1 cellular context compared by ENCODE assay signal in the genomic region with DNA sequence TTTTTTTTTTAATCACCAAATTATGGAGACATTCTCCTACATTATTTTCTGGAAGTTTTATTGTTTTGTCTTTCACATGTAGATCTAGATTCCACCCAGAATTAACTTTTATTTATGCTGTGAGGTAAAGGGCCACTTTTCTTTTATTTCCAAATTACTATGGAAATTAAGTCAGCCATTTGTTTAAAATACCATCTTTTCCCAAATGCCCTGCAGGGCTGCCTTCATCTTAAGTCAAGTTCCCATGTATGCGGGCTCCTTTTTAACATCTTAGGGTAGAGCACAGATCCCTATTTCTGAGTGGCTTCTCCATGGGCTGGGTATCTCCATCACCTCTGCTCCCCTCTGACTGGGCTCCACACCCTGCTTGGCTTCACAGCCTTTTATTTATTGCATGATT.
TF ChIP-seq lines count a peak whose summit lies in the region.

No MANE protein-coding gene starts in this region.

TF ChIP-seq in GM23338, 12 proteins besides CTCF, POLR2A, EP300 and RAD21 (continued from another document):
- TF ChIP-seq, protein P1, sequence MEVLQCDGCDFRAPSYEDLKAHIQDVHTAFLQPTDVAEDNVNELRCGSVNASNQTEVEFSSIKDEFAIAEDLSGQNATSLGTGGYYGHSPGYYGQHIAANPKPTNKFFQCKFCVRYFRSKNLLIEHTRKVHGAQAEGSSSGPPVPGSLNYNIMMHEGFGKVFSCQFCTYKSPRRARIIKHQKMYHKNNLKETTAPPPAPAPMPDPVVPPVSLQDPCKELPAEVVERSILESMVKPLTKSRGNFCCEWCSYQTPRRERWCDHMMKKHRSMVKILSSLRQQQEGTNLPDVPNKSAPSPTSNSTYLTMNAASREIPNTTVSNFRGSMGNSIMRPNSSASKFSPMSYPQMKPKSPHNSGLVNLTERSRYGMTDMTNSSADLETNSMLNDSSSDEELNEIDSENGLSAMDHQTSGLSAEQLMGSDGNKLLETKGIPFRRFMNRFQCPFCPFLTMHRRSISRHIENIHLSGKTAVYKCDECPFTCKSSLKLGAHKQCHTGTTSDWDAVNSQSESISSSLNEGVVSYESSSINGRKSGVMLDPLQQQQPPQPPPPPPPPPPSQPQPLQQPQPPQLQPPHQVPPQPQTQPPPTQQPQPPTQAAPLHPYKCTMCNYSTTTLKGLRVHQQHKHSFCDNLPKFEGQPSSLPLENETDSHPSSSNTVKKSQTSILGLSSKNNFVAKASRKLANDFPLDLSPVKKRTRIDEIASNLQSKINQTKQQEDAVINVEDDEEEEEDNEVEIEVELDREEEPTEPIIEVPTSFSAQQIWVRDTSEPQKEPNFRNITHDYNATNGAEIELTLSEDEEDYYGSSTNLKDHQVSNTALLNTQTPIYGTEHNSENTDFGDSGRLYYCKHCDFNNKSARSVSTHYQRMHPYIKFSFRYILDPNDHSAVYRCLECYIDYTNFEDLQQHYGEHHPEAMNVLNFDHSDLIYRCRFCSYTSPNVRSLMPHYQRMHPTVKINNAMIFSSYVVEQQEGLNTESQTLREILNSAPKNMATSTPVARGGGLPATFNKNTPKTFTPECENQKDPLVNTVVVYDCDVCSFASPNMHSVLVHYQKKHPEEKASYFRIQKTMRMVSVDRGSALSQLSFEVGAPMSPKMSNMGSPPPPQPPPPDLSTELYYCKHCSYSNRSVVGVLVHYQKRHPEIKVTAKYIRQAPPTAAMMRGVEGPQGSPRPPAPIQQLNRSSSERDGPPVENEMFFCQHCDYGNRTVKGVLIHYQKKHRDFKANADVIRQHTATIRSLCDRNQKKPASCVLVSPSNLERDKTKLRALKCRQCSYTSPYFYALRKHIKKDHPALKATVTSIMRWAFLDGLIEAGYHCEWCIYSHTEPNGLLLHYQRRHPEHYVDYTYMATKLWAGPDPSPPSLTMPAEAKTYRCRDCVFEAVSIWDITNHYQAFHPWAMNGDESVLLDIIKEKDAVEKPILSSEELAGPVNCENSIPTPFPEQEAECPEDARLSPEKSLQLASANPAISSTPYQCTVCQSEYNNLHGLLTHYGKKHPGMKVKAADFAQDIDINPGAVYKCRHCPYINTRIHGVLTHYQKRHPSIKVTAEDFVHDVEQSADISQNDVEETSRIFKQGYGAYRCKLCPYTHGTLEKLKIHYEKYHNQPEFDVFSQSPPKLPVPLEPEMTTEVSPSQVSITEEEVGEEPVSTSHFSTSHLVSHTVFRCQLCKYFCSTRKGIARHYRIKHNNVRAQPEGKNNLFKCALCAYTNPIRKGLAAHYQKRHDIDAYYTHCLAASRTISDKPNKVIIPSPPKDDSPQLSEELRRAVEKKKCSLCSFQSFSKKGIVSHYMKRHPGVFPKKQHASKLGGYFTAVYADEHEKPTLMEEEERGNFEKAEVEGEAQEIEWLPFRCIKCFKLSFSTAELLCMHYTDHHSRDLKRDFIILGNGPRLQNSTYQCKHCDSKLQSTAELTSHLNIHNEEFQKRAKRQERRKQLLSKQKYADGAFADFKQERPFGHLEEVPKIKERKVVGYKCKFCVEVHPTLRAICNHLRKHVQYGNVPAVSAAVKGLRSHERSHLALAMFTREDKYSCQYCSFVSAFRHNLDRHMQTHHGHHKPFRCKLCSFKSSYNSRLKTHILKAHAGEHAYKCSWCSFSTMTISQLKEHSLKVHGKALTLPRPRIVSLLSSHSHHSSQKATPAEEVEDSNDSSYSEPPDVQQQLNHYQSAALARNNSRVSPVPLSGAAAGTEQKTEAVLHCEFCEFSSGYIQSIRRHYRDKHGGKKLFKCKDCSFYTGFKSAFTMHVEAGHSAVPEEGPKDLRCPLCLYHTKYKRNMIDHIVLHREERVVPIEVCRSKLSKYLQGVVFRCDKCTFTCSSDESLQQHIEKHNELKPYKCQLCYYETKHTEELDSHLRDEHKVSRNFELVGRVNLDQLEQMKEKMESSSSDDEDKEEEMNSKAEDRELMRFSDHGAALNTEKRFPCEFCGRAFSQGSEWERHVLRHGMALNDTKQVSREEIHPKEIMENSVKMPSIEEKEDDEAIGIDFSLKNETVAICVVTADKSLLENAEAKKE (CRISPR knock-in tag; IDR thresholded peaks at IDR 0.05), result no peak
- TF ChIP-seq ZNF331 (CRISPR knock-in tag; IDR thresholded peaks at IDR 0.05; ENCODE audit: low read depth), result no peak
- no peak for TF ChIP-seq EZH2phosphoT487 (IDR thresholded peaks at IDR 0.05; ENCODE audit: unreplicated experiment)
- no peak for TF ChIP-seq STAT1 (IDR thresholded peaks at IDR 0.05; ENCODE audit: unreplicated experiment)
